ENCODE assay signal across 8 cellular contexts in genomic region chr16:58306327-58306726, GRCh38. TPM values are rescaled to one million over a fixed set of nuclear protein-coding genes. Genes with fewer than 3 reads are reported as not detected.
DNase-seq lines count a peak whose midpoint lies in the region; ATAC-seq and TF ChIP-seq lines count a peak whose summit lies in the region.

No MANE protein-coding gene starts in this region.

- no peaks in the 10 kb centered on the region for H3K79me1 ChIP-seq in mesenchymal stem cell (replicated peaks; ENCODE audit: low read length, poor library complexity, severe bottlenecking)

- H3K9me3 ChIP-seq in OCI-LY3 (ENCODE audit: insufficient read depth, low read length) (no peaks in the 10 kb centered on the region), adipocyte (ENCODE audit: control insufficient read depth, low read length) (peaks cover 2% of the 10 kb centered on the region), mesenchymal stem cell (ENCODE audit: control insufficient read depth, low read length) (peaks cover 1% of the 10 kb centered on the region)

- H2BK5ac ChIP-seq in mesenchymal stem cell (ENCODE audit: low read depth, low read length, poor library complexity, severe bottlenecking): no peak overlapping the region

- H3K4me1 ChIP-seq in OCI-LY3 (ENCODE audit: low read length): no peaks in the 10 kb centered on the region
- no peaks in the 10 kb centered on the region for H3K4me1 ChIP-seq in adipocyte (ENCODE audit: control insufficient read depth, insufficient read depth, low read length)
- H3K4me1 ChIP-seq in mesenchymal stem cell (ENCODE audit: control insufficient read depth, insufficient read depth, low read depth, low read length): no peaks in the 10 kb centered on the region

- no peak overlapping the region for H3K14ac ChIP-seq in mesenchymal stem cell (ENCODE audit: low read length in 2 of 2)

- no peak overlapping the region for H2BK12ac ChIP-seq in mesenchymal stem cell (ENCODE audit: low read length in 2 of 2)

- no peaks in the 10 kb centered on the region for H4K20me1 ChIP-seq in OCI-LY3 (ENCODE audit: insufficient read depth, low read length)

- H3K36me3 ChIP-seq in GM06990 (ENCODE audit: control insufficient read depth, insufficient read depth, low read length) (no peaks in the 10 kb centered on the region), OCI-LY3 (replicated peaks; ENCODE audit: low read depth, low read length) (no peaks in the 10 kb centered on the region), adipocyte (ENCODE audit: control insufficient read depth, insufficient read depth, low read length, severe bottlenecking) (no peaks in the 10 kb centered on the region), mesenchymal stem cell (ENCODE audit: control insufficient read depth in 1 of 2, insufficient read depth in 2 of 2, low read depth in 1 of 2, low read length in 2 of 2) (no peaks in the 10 kb centered on the region)

- no peak overlapping the region for H3K4ac ChIP-seq in mesenchymal stem cell (ENCODE audit: low read depth in 1 of 2, low read length in 2 of 2)

- H4K91ac ChIP-seq in mesenchymal stem cell (ENCODE audit: low read length): no peak overlapping the region

- H3K4me3 ChIP-seq in GM06990 (replicated peaks; ENCODE audit: low read depth, low read length) (no peak overlapping the region), OCI-LY3 (ENCODE audit: low read length) (no peak overlapping the region), adipocyte (ENCODE audit: low read length) (no peak overlapping the region), mesenchymal stem cell (ENCODE audit: insufficient read depth in 1 of 2, low read depth in 1 of 2, low read length in 2 of 2) (no peak overlapping the region)

- H2AFZ ChIP-seq in OCI-LY3 (ENCODE audit: low read depth, low read length) (no peak overlapping the region), mesenchymal stem cell (ENCODE audit: low read depth, low read length) (no peak overlapping the region)

- ATAC-seq in GM19324 (IDR thresholded peaks at IDR 0.05; ENCODE audit: low FRiP score, unreplicated experiment) (no peak), GM21423 (IDR thresholded peaks at IDR 0.05; ENCODE audit: unreplicated experiment) (no peak), HG03108 (IDR thresholded peaks at IDR 0.05; ENCODE audit: unreplicated experiment) (no peak)

- no peaks in the 10 kb centered on the region for H3K27me3 ChIP-seq in GM06990 (replicated peaks; ENCODE audit: control insufficient read depth, insufficient read depth, low read length)
- no peaks in the 10 kb centered on the region for H3K27me3 ChIP-seq in OCI-LY3 (ENCODE audit: low read depth, low read length)
- no peaks in the 10 kb centered on the region for H3K27me3 ChIP-seq in adipocyte (replicated peaks; ENCODE audit: control insufficient read depth, insufficient read depth, low read length)
- no peaks in the 10 kb centered on the region for H3K27me3 ChIP-seq in mesenchymal stem cell (ENCODE audit: control insufficient read depth in 1 of 2, insufficient read depth in 1 of 2, low read length in 2 of 2)

- WGBS in mesenchymal stem cell: 75% methylated on average over 2 of the region's 3 CpGs

- DNase-seq in GM06990 (ENCODE audit: extremely low read depth, insufficient read length) (no peak), adipocyte (ENCODE audit: low read depth) (peak; percentile 27), mesenchymal stem cell (peak; percentile 38), nucleus accumbens (lab: John Stamatoyannopoulos, UW) (no peak)

- no peak overlapping the region for H3K18ac ChIP-seq in mesenchymal stem cell (ENCODE audit: low read depth in 1 of 2, low read length in 2 of 2)

- H3K23ac ChIP-seq in mesenchymal stem cell (ENCODE audit: low read length in 2 of 2): no peak overlapping the region

- H2AK5ac ChIP-seq in mesenchymal stem cell (ENCODE audit: low read length, severe bottlenecking): no peak overlapping the region

- TF ChIP-seq CTCF in GM06990 (IDR thresholded peaks at IDR 0.05; ENCODE audit: insufficient read depth, low read length, poor library complexity, severe bottlenecking) (peak; percentile 67), OCI-LY3 (IDR thresholded peaks at IDR 0.05; ENCODE audit: low read depth, low read length) (peak; percentile 59)

- no peaks in the 10 kb centered on the region for H3K79me2 ChIP-seq in OCI-LY3 (ENCODE audit: low read length)

- H3K27ac ChIP-seq in OCI-LY3 (ENCODE audit: low read length): no peak overlapping the region
- no peak overlapping the region for H3K27ac ChIP-seq in mesenchymal stem cell (ENCODE audit: low read length, poor library complexity, severe bottlenecking)

- H3K4me2 ChIP-seq in OCI-LY3 (ENCODE audit: low read length) (no peak overlapping the region), mesenchymal stem cell (ENCODE audit: low read length, poor library complexity, severe bottlenecking) (no peak overlapping the region)

- H4K8ac ChIP-seq in mesenchymal stem cell (ENCODE audit: low read length): no peak overlapping the region

- H3K9ac ChIP-seq in OCI-LY3 (ENCODE audit: low read length): no peak overlapping the region
- no peak overlapping the region for H3K9ac ChIP-seq in adipocyte (ENCODE audit: low read length)
- H3K9ac ChIP-seq in mesenchymal stem cell (ENCODE audit: low read length): no peak overlapping the region

- H2BK120ac ChIP-seq in mesenchymal stem cell (ENCODE audit: low read depth, low read length): no peak overlapping the region

- H2BK15ac ChIP-seq in mesenchymal stem cell (ENCODE audit: low read depth, poor library complexity, severe bottlenecking): no peak overlapping the region

RNA-seq across cellular contexts. Expression of gene PRSS54, which starts 11.5 kb away (rescaled TPM):
- polyA plus RNA-seq in mesenchymal stem cell (2013, experiment 1 of 2): not detected
- not detected for polyA plus RNA-seq in mesenchymal stem cell (2013, experiment 2 of 2)

Comparison
In these comparisons a context has a peak if more than half of its experiments do, and no peak if none do; other contexts are left out.
1. DNase-seq: peak in adipocyte (single experiment) and mesenchymal stem cell (single experiment); none in GM06990 (single experiment) and nucleus accumbens (0 of 56).